Comparison of ENCODE assay signal across 8 cellular contexts in the genomic region with DNA sequence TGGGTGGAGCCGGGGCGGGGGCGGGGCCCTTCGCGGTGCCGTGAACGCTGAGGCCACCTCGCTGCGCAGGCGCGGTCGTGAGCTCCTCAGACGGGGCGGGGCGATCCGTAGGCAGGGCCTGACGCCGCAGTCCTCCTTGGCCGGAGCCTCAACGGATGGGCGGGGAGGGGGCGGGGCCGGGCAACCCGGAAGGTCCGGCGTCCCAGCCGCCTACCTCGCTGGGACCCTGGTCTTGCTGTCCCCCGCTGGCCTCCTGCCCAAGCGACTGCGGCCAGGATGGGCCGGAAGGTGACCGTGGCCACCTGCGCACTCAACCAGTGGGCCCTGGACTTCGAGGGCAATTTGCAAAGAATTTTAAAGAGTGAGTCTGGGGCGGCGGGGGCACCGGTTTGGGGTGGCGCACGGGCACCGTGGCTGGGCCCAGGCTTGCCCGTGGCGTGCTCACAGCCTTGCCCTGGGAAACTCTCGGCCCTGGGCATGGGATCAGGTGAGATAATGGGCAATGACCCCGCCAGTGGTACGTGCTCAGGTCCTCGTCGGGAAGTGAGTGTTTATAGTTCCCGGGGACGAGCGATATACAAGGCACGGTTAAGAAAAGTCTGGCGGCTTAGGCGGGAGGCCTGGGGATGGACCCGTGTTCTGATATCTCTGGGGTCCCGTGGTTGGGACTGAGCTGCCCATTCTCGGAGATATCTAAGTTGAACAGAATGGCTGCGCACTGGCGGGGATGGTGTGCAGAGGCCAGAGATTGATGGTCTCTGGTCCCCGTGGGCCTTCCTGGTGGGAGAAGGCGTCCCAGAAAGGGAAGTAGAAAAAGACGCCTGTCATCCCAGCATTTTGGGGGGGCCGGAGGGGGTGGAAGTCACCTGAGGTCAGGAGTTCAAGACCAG. TPM values are rescaled to one million over a fixed set of nuclear protein-coding genes. Genes with fewer than 3 reads are reported as not detected.
A peak's percentile ranks its signal among the peaks of the same experiment; 100 is the strongest.
DNase-seq lines count a peak whose midpoint lies in the region; ATAC-seq and TF ChIP-seq lines count a peak whose summit lies in the region.

A gene (plus strand): TSS at position 183 of the 890 bp plus-strand sequence. CDS start 94 bp downstream, at position 277.

- H3K27ac ChIP-seq in parathyroid adenoma (peak within 1 kb of the TSS; percentile 75), tibial artery (peak within 1 kb of the TSS; percentile 80 to 89)

- peak within 1 kb of the TSS; percentile 83 for H2AFZ ChIP-seq in parathyroid adenoma

- TF ChIP-seq CTCF in parathyroid adenoma (IDR thresholded peaks at IDR 0.05) (no peak), tibial artery (IDR thresholded peaks at IDR 0.05) (no peak)

- H3K4me3 ChIP-seq in parathyroid adenoma (ENCODE audit: low read depth, low read length) (peak within 1 kb of the TSS; percentile 85), tibial artery (peak within 1 kb of the TSS; percentile 83 to 84)

- no peaks in the 10 kb centered on the region for H3K9me3 ChIP-seq in parathyroid adenoma (ENCODE audit: control insufficient read depth, low read length)
- no peaks in the 10 kb centered on the region for H3K9me3 ChIP-seq in tibial artery

- peak; percentile 62 for ATAC-seq in HG02610 (IDR thresholded peaks at IDR 0.05; ENCODE audit: unreplicated experiment)
- ATAC-seq in Right ventricle myocardium superior (ENCODE audit: poor library complexity) = peak; percentile 93

- DNase-seq in GM03348 (ENCODE audit: low spot score) = peak; percentile 100
- DNase-seq in NCI-H1417 treated with DMSO at 0.1 percent for 48 hours (lab: John Stamatoyannopoulos, UW) = peak; percentile 36
- peak; percentile 77 to 93 for DNase-seq in SW 1271 (lab: John Stamatoyannopoulos, UW)
- peak; percentile 85 for DNase-seq in activated naive CD8-positive, alpha-beta T cell treated with anti-CD3 and anti-CD28 coated beads, Interleukin-2, amount 50 U/mL, for 16 hours (ENCODE audit: low read depth, low spot score)
- peak; percentile 99 for DNase-seq in Right ventricle myocardium superior
- peak; percentile 95 to 98 for DNase-seq in tibial artery

- H3K4me1 ChIP-seq in parathyroid adenoma = no peaks in the 10 kb centered on the region
- peaks cover 0 to 35% (median 27%) of the 10 kb centered on the region in 4 donors for H3K4me1 ChIP-seq in tibial artery

- intact Hi-C loops in Right ventricle myocardium superior (cut with DNase I) = no loop called here
- intact Hi-C loops in tibial artery (cut with DNase I; ENCODE audit: low total_unique reads) = no loop called here

- H3K27me3 ChIP-seq in parathyroid adenoma (ENCODE audit: control insufficient read depth, insufficient read depth, low read length) = no peaks in the 10 kb centered on the region
- no peaks in the 10 kb centered on the region for H3K27me3 ChIP-seq in tibial artery

- peak within 1 kb of the TSS; percentile 93 for H3K4me2 ChIP-seq in parathyroid adenoma (ENCODE audit: low read length)

- H3K9ac ChIP-seq in parathyroid adenoma = no peak within 1 kb of the TSS

- no peaks in the 10 kb centered on the region for H3K36me3 ChIP-seq in parathyroid adenoma (ENCODE audit: control insufficient read depth, insufficient read depth, low read length)
- peaks cover 29 to 34% (median 30%) of the 10 kb centered on the region in 3 donors for H3K36me3 ChIP-seq in tibial artery

- peaks cover 4% of the 10 kb centered on the region for H3K79me2 ChIP-seq in parathyroid adenoma

RNA-seq across cellular contexts. Expression of the gene that starts here (rescaled TPM):
- total RNA-seq in Right ventricle myocardium superior = 18.5 TPM

Comparison
In these comparisons a context has a peak if more than half of its experiments do, and no peak if none do; other contexts are left out.
1. Peak in every context shown above with its lines: DNase-seq, ATAC-seq, H3K4me3 ChIP-seq and H3K27ac ChIP-seq.
2. DNase-seq: peak in every context shown above with its lines; median percentile 100 in GM03348; 99 in Right ventricle myocardium superior; 96 in tibial artery; 85 in SW 1271; 85 in activated naive CD8-positive, alpha-beta T cell treated with anti-CD3 and anti-CD28 coated beads, Interleukin-2, amount 50 U/mL, for 16 hours; 36 in NCI-H1417 treated with DMSO at 0.1 percent for 48 hours.